In the genomic region with DNA sequence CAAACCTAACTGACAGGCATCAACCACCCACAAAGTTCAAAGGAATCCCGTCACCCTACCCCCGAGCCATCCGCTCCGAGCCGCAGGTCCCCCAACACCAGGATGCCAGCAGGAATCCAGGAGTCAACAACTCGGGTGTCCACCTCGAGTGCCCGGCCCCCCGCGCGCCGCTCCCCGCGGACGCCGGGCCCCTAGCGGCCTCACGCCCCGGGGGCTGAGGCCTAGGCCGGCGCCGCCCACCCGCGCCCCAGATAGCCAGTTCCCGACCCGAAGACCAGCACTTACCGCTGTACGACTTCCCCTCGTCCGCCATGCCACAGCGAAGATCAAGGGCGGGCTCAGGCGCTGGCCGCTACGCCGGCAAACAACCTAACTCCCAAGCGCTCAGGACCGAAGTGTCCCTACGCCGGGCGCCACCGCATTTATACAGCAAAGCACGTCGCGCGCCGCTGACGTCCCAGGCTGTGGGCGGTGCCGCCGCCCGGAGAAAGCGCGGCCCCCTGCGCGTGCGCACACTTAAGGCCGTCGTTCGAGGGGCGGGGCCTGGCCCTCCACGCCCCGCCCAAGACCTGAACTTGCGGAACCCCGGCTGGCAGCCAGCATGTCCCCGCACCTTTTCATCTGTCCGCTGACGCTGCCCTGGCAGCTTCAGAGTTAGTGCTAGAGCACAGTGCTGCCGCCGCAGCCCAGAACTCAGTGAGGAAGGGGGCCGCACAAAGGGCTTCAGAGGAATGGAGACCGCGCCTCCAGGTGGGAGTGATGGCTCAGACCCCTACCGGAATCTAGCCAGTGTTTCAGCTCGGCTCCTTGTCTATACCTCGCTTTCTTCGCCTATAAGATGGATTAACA, we compare ENCODE assay signal across 8 cellular contexts. TPM values are rescaled to one million over a fixed set of nuclear protein-coding genes. Genes with fewer than 3 reads are reported as not detected.
DNase-seq lines count a peak whose midpoint lies in the region; ATAC-seq and TF ChIP-seq lines count a peak whose summit lies in the region.

NXF1 (minus strand) TSS at position 397 of the 849 bp plus-strand sequence; CDS start at position 313, 84 bp downstream.

- no peaks in the 10 kb centered on the region for H3K27me3 ChIP-seq in kidney epithelial cell (ENCODE audit: control insufficient read depth, insufficient read depth, low read length)

- TF ChIP-seq CTCF in kidney epithelial cell (IDR thresholded peaks at IDR 0.05; ENCODE audit: insufficient read depth, low read length, poor library complexity, severe bottlenecking) = no peak

- peak within 1 kb of the TSS; percentile 80 for H3K4me3 ChIP-seq in kidney epithelial cell (ENCODE audit: low read depth, low read length)

- H3K4me3 Mint-ChIP-seq in central memory CD8-positive, alpha-beta T cell = peak within 1 kb of the TSS; percentile 94

- DNase-seq in Ammon's horn (ENCODE audit: low spot score) = peak; percentile 98
- DNase-seq in NCI-H446 treated with DMSO at 0.1 percent for 48 hours (lab: John Stamatoyannopoulos, UW) = peak; percentile 92
- DNase-seq in central memory CD8-positive, alpha-beta T cell (ENCODE audit: low spot score in 2 of 2) = peak; percentile 95 to 97
- no peak for DNase-seq in kidney epithelial cell (ENCODE audit: low read depth)
- DNase-seq in stimulated activated CD4-positive, alpha-beta T cell treated with anti-CD3 and anti-CD28 coated beads, Interleukin-15, amount 100 ng/mL, for 24 hours = peak; percentile 95

- H3K27me3 Mint-ChIP-seq in central memory CD8-positive, alpha-beta T cell = no peaks in the 10 kb centered on the region

- peaks cover 19% of the 10 kb centered on the region for H3K4me1 Mint-ChIP-seq in central memory CD8-positive, alpha-beta T cell

- no peaks in the 10 kb centered on the region for H3K9me3 Mint-ChIP-seq in central memory CD8-positive, alpha-beta T cell

- peaks cover 46% of the 10 kb centered on the region for H3K36me3 Mint-ChIP-seq in central memory CD8-positive, alpha-beta T cell (ENCODE audit: insufficient read depth)

- H3K27ac Mint-ChIP-seq in central memory CD8-positive, alpha-beta T cell (ENCODE audit: low read depth) = peak within 1 kb of the TSS; percentile 93

- peak; percentile 67 for ATAC-seq in GM19043 (IDR thresholded peaks at IDR 0.05; ENCODE audit: low read depth, unreplicated experiment)
- peak; percentile 87 for ATAC-seq in HG03354 (IDR thresholded peaks at IDR 0.05; ENCODE audit: poor library complexity, severe bottlenecking, unreplicated experiment)
- ATAC-seq in activated CD4-positive, CD25-positive, alpha-beta regulatory T cell treated with anti-CD3 and anti-CD28 coated beads, Interleukin-2, amount 50 U/mL, for 24 hours = peak; percentile 77 to 84
- peak; percentile 86 for ATAC-seq in central memory CD8-positive, alpha-beta T cell (replicated peaks; ENCODE audit: extremely low read depth, poor library complexity, severe bottlenecking)

- peaks cover 3% of the 10 kb centered on the region for H3K36me3 ChIP-seq in kidney epithelial cell (ENCODE audit: control insufficient read depth, insufficient read depth, low read length)

RNA-seq across cellular contexts. Expression of gene NXF1, which starts in this region (rescaled TPM):
- total RNA-seq in kidney epithelial cell = 40.9 and 41.4 TPM in 2 replicates
